ENCODE assay signal across 16 cellular contexts in genomic region chr1:26747048-26747447, GRCh38. TPM values are rescaled to one million over a fixed set of nuclear protein-coding genes. Genes with fewer than 3 reads are reported as not detected.
A peak's percentile ranks its signal among the peaks of the same experiment; 100 is the strongest.
DNase-seq lines count a peak whose midpoint lies in the region; ATAC-seq and TF ChIP-seq lines count a peak whose summit lies in the region.
"Had no signal": no experiment of that assay in that cellular context is flagged by ENCODE, and none has a peak within 500 bp of the region (broad histone marks: within the 10 kb centered on the region; RNA-seq: fewer than 3 reads in every experiment).

No MANE protein-coding gene starts in this region.

- H3K9me3 Mint-ChIP-seq in activated CD4-positive, alpha-beta T cell treated with anti-CD3 and anti-CD28 coated beads for 36 hours (ENCODE audit: low read depth), result no peaks in the 10 kb centered on the region
- no peaks in the 10 kb centered on the region for H3K9me3 Mint-ChIP-seq in T-cell
- no peaks in the 10 kb centered on the region for H3K9me3 Mint-ChIP-seq in effector memory CD8-positive, alpha-beta T cell
- peaks cover 0 to 3% of the 10 kb centered on the region in 2 donors for H3K9me3 Mint-ChIP-seq in stimulated activated naive B cell treated with anti-CD40 and anti-IgM and Interleukin-4, amounts not matched to agents 10 μg/mL and 1 μg/mL and 100 μg/mL, for 72 hours
- H3K9me3 Mint-ChIP-seq: type B pancreatic cell had no signal

- CTCF ChIA-PET in activated CD4-positive, alpha-beta T cell treated with anti-CD3 and anti-CD28 coated beads for 36 hours (lab: Charles Lee), result interaction anchor here (0.8 to 6.3 kb wide), 6 partner anchors 12 to 148 kb away, joined by 3 to 45 read pairs (median 4); partner anchors contain the start of gene PIGV
- CTCF ChIA-PET in T-cell (lab: Charles Lee), result interaction anchor here (0.5 to 6.4 kb wide), 4 partner anchors 12 to 248 kb away, joined by 3 to 28 read pairs (median 4); partner anchors contain the start of gene PIGV (in 1 of the 2)

- no peak overlapping the region for H3K4me3 Mint-ChIP-seq in activated CD4-positive, alpha-beta T cell treated with anti-CD3 and anti-CD28 coated beads for 36 hours
- no peak overlapping the region for H3K4me3 Mint-ChIP-seq in T-cell
- no peak overlapping the region for H3K4me3 Mint-ChIP-seq in effector memory CD8-positive, alpha-beta T cell
- H3K4me3 Mint-ChIP-seq in stimulated activated naive B cell treated with anti-CD40 and anti-IgM and Interleukin-4, amounts not matched to agents 10 μg/mL and 1 μg/mL and 100 μg/mL, for 72 hours, result no peak overlapping the region
- H3K4me3 Mint-ChIP-seq: type B pancreatic cell had no signal

- TF ChIP-seq POLR2A in upper lobe of left lung (IDR thresholded peaks at IDR 0.05), result no peak
- TF ChIP-seq POLR2A in adrenal gland (IDR thresholded peaks at IDR 0.05), result no peak

- intact Hi-C loops in activated CD4-positive, alpha-beta T cell treated with anti-CD3 and anti-CD28 coated beads for 36 hours (cut with DNase I, micrococcal nuclease), result no loop called here
- intact Hi-C loops in adrenal gland (cut with DNase I), result no loop called here

- no peak for TF ChIP-seq EP300 in upper lobe of left lung (IDR thresholded peaks at IDR 0.05)

- peaks cover 59 to 86% (median 67%) of the 10 kb centered on the region in 4 donors for H3K4me1 ChIP-seq in upper lobe of left lung
- peaks cover 28 to 77% of the 10 kb centered on the region in 2 donors for H3K4me1 ChIP-seq in adrenal gland (replicated peaks in 1 of 2)
- H3K4me1 ChIP-seq: colonic mucosa had no signal

- H3K27ac ChIP-seq in upper lobe of left lung, result peak overlapping the region in 2 of 4 donors; percentile 88
- H3K27ac ChIP-seq in adrenal gland, result peak overlapping the region in 1 of 5 donors; percentile 17
- H3K27ac ChIP-seq: A549, colonic mucosa, pancreas had no signal

- TF ChIP-seq CTCF in upper lobe of left lung (IDR thresholded peaks at IDR 0.05) (no peak), adrenal gland (IDR thresholded peaks at IDR 0.05) (no peak)

- peaks cover 92% of the 10 kb centered on the region for H3K4me1 Mint-ChIP-seq in activated CD4-positive, alpha-beta T cell treated with anti-CD3 and anti-CD28 coated beads for 36 hours
- peaks cover 80 to 93% (median 88%) of the 10 kb centered on the region in 3 donors for H3K4me1 Mint-ChIP-seq in T-cell
- H3K4me1 Mint-ChIP-seq in effector memory CD8-positive, alpha-beta T cell (ENCODE audit: low read depth in 2 of 2), result peaks cover 46 to 68% of the 10 kb centered on the region in 2 donors
- peaks cover 44 to 80% of the 10 kb centered on the region in 2 donors for H3K4me1 Mint-ChIP-seq in stimulated activated naive B cell treated with anti-CD40 and anti-IgM and Interleukin-4, amounts not matched to agents 10 μg/mL and 1 μg/mL and 100 μg/mL, for 72 hours

- H3K27me3 ChIP-seq in upper lobe of left lung (no peaks in the 10 kb centered on the region), adrenal gland (no peaks in the 10 kb centered on the region)
- H3K27me3 ChIP-seq: colonic mucosa, pancreas had no signal

- H3K36me3 Mint-ChIP-seq in activated CD4-positive, alpha-beta T cell treated with anti-CD3 and anti-CD28 coated beads for 36 hours (ENCODE audit: low read depth), result peaks cover 67% of the 10 kb centered on the region
- peaks cover 41% of the 10 kb centered on the region for H3K36me3 Mint-ChIP-seq in T-cell
- peaks cover 25% of the 10 kb centered on the region for H3K36me3 Mint-ChIP-seq in effector memory CD8-positive, alpha-beta T cell (ENCODE audit: insufficient read depth)
- peaks cover 27 to 65% of the 10 kb centered on the region in 2 donors for H3K36me3 Mint-ChIP-seq in stimulated activated naive B cell treated with anti-CD40 and anti-IgM and Interleukin-4, amounts not matched to agents 10 μg/mL and 1 μg/mL and 100 μg/mL, for 72 hours

- 93 to 96% methylated on average over 5 of the region's 5 CpGs for WGBS in upper lobe of left lung, 2 donors
- 81 to 91% (median 90%) methylated on average over 5 of the region's 5 CpGs for WGBS in adrenal gland, 4 donors

- peak overlapping the region; percentile 72 for H3K27ac Mint-ChIP-seq in activated CD4-positive, alpha-beta T cell treated with anti-CD3 and anti-CD28 coated beads for 36 hours
- peak overlapping the region; percentile 15 to 64 for H3K27ac Mint-ChIP-seq in T-cell
- peak overlapping the region; percentile 51 to 78 for H3K27ac Mint-ChIP-seq in effector memory CD8-positive, alpha-beta T cell
- peak overlapping the region; percentile 84 for H3K27ac Mint-ChIP-seq in stimulated activated naive B cell treated with anti-CD40 and anti-IgM and Interleukin-4, amounts not matched to agents 10 μg/mL and 1 μg/mL and 100 μg/mL, for 72 hours

- ATAC-seq in activated CD4-positive, alpha-beta T cell treated with anti-CD3 and anti-CD28 coated beads for 36 hours, result no peak
- ATAC-seq in T-cell (replicated peaks in 1 of 4) (no peak), upper lobe of left lung (ENCODE audit: low FRiP score in 2 of 2) (no peak)
- ATAC-seq in effector memory CD8-positive, alpha-beta T cell (replicated peaks), result no peak
- ATAC-seq in stimulated activated naive B cell treated with anti-CD40 and anti-IgM and Interleukin-4, amounts not matched to agents 10 μg/mL and 1 μg/mL and 100 μg/mL, for 72 hours (replicated peaks), result no peak
- ATAC-seq: A549, pancreas had no signal

- H3K36me3 ChIP-seq in upper lobe of left lung (peaks cover 0 to 40% (median 8%) of the 10 kb centered on the region in 4 donors), adrenal gland (replicated peaks in 1 of 2) (peaks cover 0 to 21% of the 10 kb centered on the region in 2 donors)

- H3K4me3 ChIP-seq in upper lobe of left lung, result no peak overlapping the region
- no peak overlapping the region for H3K4me3 ChIP-seq in adrenal gland
- H3K4me3 ChIP-seq: A549, colonic mucosa, pancreas had no signal

- POLR2A ChIA-PET in activated CD4-positive, alpha-beta T cell treated with anti-CD3 and anti-CD28 coated beads for 36 hours (lab: Charles Lee), result interaction anchor here (0.6 kb wide), 1 partner anchor 44 kb away, joined by 3 read pairs; no protein-coding TSS in a partner anchor
- POLR2A ChIA-PET in T-cell (lab: Charles Lee), result interaction anchor here in 1 of 2 donors (0.5 kb wide), 1 partner anchor 34 kb away, joined by 6 read pairs; no protein-coding TSS in a partner anchor

- no peaks in the 10 kb centered on the region for H3K9me3 ChIP-seq in upper lobe of left lung
- no peaks in the 10 kb centered on the region for H3K9me3 ChIP-seq in adrenal gland (replicated peaks in 1 of 3)
- H3K9me3 ChIP-seq: A549, colonic mucosa, pancreas had no signal

- H3K27me3 Mint-ChIP-seq in activated CD4-positive, alpha-beta T cell treated with anti-CD3 and anti-CD28 coated beads for 36 hours, result no peaks in the 10 kb centered on the region
- no peaks in the 10 kb centered on the region for H3K27me3 Mint-ChIP-seq in T-cell
- H3K27me3 Mint-ChIP-seq in effector memory CD8-positive, alpha-beta T cell, result no peaks in the 10 kb centered on the region
- no peaks in the 10 kb centered on the region for H3K27me3 Mint-ChIP-seq in stimulated activated naive B cell treated with anti-CD40 and anti-IgM and Interleukin-4, amounts not matched to agents 10 μg/mL and 1 μg/mL and 100 μg/mL, for 72 hours
- H3K27me3 Mint-ChIP-seq: type B pancreatic cell had no signal

- DNase-seq in activated CD4-positive, alpha-beta T cell treated with anti-CD3 and anti-CD28 coated beads for 36 hours, result no peak
- DNase-seq in activated CD4-positive, alpha-beta T cell treated with anti-CD3 and anti-CD28 coated beads for 1 hour, result no peak
- DNase-seq in T-cell, result no peak
- DNase-seq in effector memory CD8-positive, alpha-beta T cell, result no peak
- no peak for DNase-seq in stimulated activated naive B cell treated with anti-CD40 and anti-IgM and Interleukin-4, amounts not matched to agents 10 μg/mL and 1 μg/mL and 100 μg/mL, for 72 hours
- no peak for DNase-seq in upper lobe of left lung
- DNase-seq in adrenal gland, result no peak
- DNase-seq in DMS114 treated with DMSO at 0.1 percent for 48 hours (lab: John Stamatoyannopoulos, UW; ENCODE audit: unreplicated experiment), result no peak
- DNase-seq: colonic mucosa, foreskin fibroblast, NCI-H1436, NCI-H446, pancreas, small intestine had no signal

RNA-seq across cellular contexts. Expression of gene PIGV, which starts 40.7 kb away (rescaled TPM):
- 10 to 100 TPM; 12.0 to 17.2 TPM for total RNA-seq in activated CD4-positive, alpha-beta T cell treated with anti-CD3 and anti-CD28 coated beads for 36 hours
- total RNA-seq in T-cell (10 to 100 TPM; 10.3 to 24.0 (median 20.3) TPM), upper lobe of left lung (10 to 100 TPM; 11.9 to 25.1 (median 17.5) TPM), adrenal gland (10 to 100 TPM; 11.8 to 43.1 (median 34.4) TPM)
- 10 to 100 TPM in 1 of 3 donors, 1 to 10 TPM in 2; 6.7 to 18.7 (median 8.5) TPM for polyA plus RNA-seq in adrenal gland

RNA-seq across cellular contexts. Expression of gene ARID1A, which starts 51.2 kb away (rescaled TPM):
- total RNA-seq in activated CD4-positive, alpha-beta T cell treated with anti-CD3 and anti-CD28 coated beads for 36 hours, result 100 to 1,000 TPM in 1 of 2 experiments, 10 to 100 TPM in 1; 73.1 to 112 TPM
- total RNA-seq in T-cell, result 100 to 1,000 TPM; 122 to 148 (median 126) TPM
- total RNA-seq in upper lobe of left lung, result 100 to 1,000 TPM in 1 of 6 donors, 10 to 100 TPM in 5; 61.3 to 102 (median 70.5) TPM
- total RNA-seq in adrenal gland, result 10 to 100 TPM; 35.0 to 90.3 (median 57.0) TPM
- polyA plus RNA-seq in adrenal gland, result 10 to 100 TPM; 11.3 to 33.7 (median 24.5) TPM
